ENCODE assay signal across 8 cellular contexts in genomic region chr5:134100283-134101011, GRCh38. TPM values are rescaled to one million over a fixed set of nuclear protein-coding genes. Genes with fewer than 3 reads are reported as not detected.
DNase-seq lines count a peak whose midpoint lies in the region; ATAC-seq and TF ChIP-seq lines count a peak whose summit lies in the region.

No MANE protein-coding gene starts in this region.

- intact Hi-C loops in ascending aorta (cut with DNase I): loop anchor here (5.0 kb wide), 1 partner anchor 63 kb away; no protein-coding TSS in a partner anchor

- H3K36me3 ChIP-seq in ascending aorta: no peaks in the 10 kb centered on the region

- peak overlapping the region in 1 of 2 donors; percentile 29 for H3K4me3 ChIP-seq in ascending aorta

- peak overlapping the region; percentile 11 to 49 for H3K27ac ChIP-seq in ascending aorta

- ATAC-seq in GM18867 (IDR thresholded peaks at IDR 0.05; ENCODE audit: unreplicated experiment) (peak; percentile 83), HG02970 (IDR thresholded peaks at IDR 0.05; ENCODE audit: low FRiP score, unreplicated experiment) (peak; percentile 56), omental fat pad (ENCODE audit: low FRiP score) (peak; percentile 57)

- TF ChIP-seq CTCF in ascending aorta (IDR thresholded peaks at IDR 0.05) (no peak), omental fat pad (IDR thresholded peaks at IDR 0.05) (no peak)

- no peaks in the 10 kb centered on the region for H3K9me3 ChIP-seq in ascending aorta

- no peaks in the 10 kb centered on the region for H3K27me3 ChIP-seq in ascending aorta

- H3K4me1 ChIP-seq in ascending aorta: peaks cover 6 to 24% of the 10 kb centered on the region in 2 donors

- DNase-seq in T-helper 1 cell (peak; percentile 66 to 82 (median 71)), ascending aorta (ENCODE audit: low spot score in 2 of 2) (no peak), omental fat pad (ENCODE audit: low spot score) (no peak), DMS79 treated with DMSO at 0.1 percent for 48 hours (lab: John Stamatoyannopoulos, UW) (no peak), NOMO-1 treated with DMSO at 0.1 percent for 48 hours (lab: John Stamatoyannopoulos, UW; ENCODE audit: unreplicated experiment) (no peak), NCI-H2171 (lab: John Stamatoyannopoulos, UW) (no peak)

RNA-seq across cellular contexts. Expression of gene TCF7, which starts 14.0 kb away (rescaled TPM):
- total RNA-seq in ascending aorta: 12.1 TPM
- total RNA-seq in omental fat pad: 1 to 10 TPM; 1.6 to 4.3 (median 2.7) TPM

Comparison
In these comparisons a context has a peak if more than half of its experiments do, and no peak if none do; other contexts are left out.
1. DNase-seq: peak in T-helper 1 cell (5 of 5); none in ascending aorta (0 of 2), omental fat pad (single experiment), DMS79 treated with DMSO at 0.1 percent for 48 hours (single experiment), NOMO-1 treated with DMSO at 0.1 percent for 48 hours (single experiment) and NCI-H2171 (single experiment).
2. Peak in every context shown above with its lines, with median percentiles within 50 percentile points of each other: ATAC-seq.